Comparison of ENCODE assay signal across 27 cellular contexts in genomic region chr9:123061216-123061615, GRCh38.
"Had no signal": no experiment of that assay in that cellular context is flagged by ENCODE, and none has a peak within 500 bp of the region (broad histone marks: within the 10 kb centered on the region; RNA-seq: fewer than 3 reads in every experiment).

No MANE protein-coding gene starts in this region.

- H3K27ac ChIP-seq: epithelial cell of prostate, gastrocnemius medialis, heart right ventricle, left lung, lower lobe of right lung had no signal

- H3K4me3 Mint-ChIP-seq: dendritic cell treated with granulocyte-macrophage colony-stimulating factor and Interleukin-4, amounts not matched to agents 40 ng/mL and 50 ng/mL, for 4 days; effector memory CD8-positive, alpha-beta T cell; endodermal cell; mesothelial cell of epicardium had no signal

- H3K27me3 Mint-ChIP-seq: dendritic cell treated with granulocyte-macrophage colony-stimulating factor and Interleukin-4, amounts not matched to agents 40 ng/mL and 50 ng/mL, for 4 days; effector memory CD8-positive, alpha-beta T cell had no signal

- H3K4me1 Mint-ChIP-seq: endodermal cell had no signal

- H3K27ac Mint-ChIP-seq: dendritic cell treated with granulocyte-macrophage colony-stimulating factor and Interleukin-4, amounts not matched to agents 40 ng/mL and 50 ng/mL, for 4 days; effector memory CD8-positive, alpha-beta T cell; endodermal cell; mesothelial cell of epicardium had no signal

- FAIRE-seq: colon, endometrium, islet of Langerhans, keratinocyte had no signal

- H3K4me3 ChIP-seq: esophagus squamous epithelium, gastrocnemius medialis, heart right ventricle, left lung, lower lobe of right lung, mucosa of descending colon had no signal

- H3K27me3 ChIP-seq: esophagus squamous epithelium, gastrocnemius medialis, heart right ventricle, left lung had no signal

- H3K9me3 Mint-ChIP-seq: dendritic cell treated with granulocyte-macrophage colony-stimulating factor and Interleukin-4, amounts not matched to agents 40 ng/mL and 50 ng/mL, for 4 days; effector memory CD8-positive, alpha-beta T cell; mesothelial cell of epicardium had no signal

- DNase-seq: cortex of kidney; effector CD8-positive, alpha-beta T cell; effector memory CD8-positive, alpha-beta T cell; endodermal cell; erythroblast; esophagus squamous epithelium; foreskin fibroblast; foreskin melanocyte; gastrocnemius medialis; glutamatergic neuron; head of caudate nucleus; heart right ventricle; hippocampal formation; left cardiac atrium; left lung; left ventricle myocardium superior; lower lobe of right lung; mesenchymal stem cell; mucosa of descending colon had no signal

- H3K9me3 ChIP-seq: esophagus squamous epithelium, gastrocnemius medialis, heart right ventricle, left lung, lower lobe of right lung, mucosa of descending colon had no signal

- ATAC-seq: effector memory CD8-positive, alpha-beta T cell; esophagus mucosa; gastrocnemius medialis; heart right ventricle; left cardiac atrium; left lung; left ventricle myocardium superior; lower lobe of right lung; mucosa of descending colon had no signal
